ENCODE assay signal across 1 cellular context in genomic region chr6:129697788-129698187, GRCh38.
TF ChIP-seq lines count a peak whose summit lies in the region.

No MANE protein-coding gene starts in this region.

TF ChIP-seq in SK-N-SH treated with all-trans-retinoic acid at 6 μM for 48 hours, 23 proteins besides CTCF, POLR2A, EP300 and RAD21 (continued from another document):
- TF ChIP-seq TSHZ2 (CRISPR knock-in tag; IDR thresholded peaks at IDR 0.05): no peak
- no peak for TF ChIP-seq ZNF70 (CRISPR knock-in tag; IDR thresholded peaks at IDR 0.05)
TF ChIP-seq in SK-N-SH treated with all-trans-retinoic acid at 6 μM for 48 hours: peak in this region for 0.
